1 cellular context compared by ENCODE assay signal in the genomic region with DNA sequence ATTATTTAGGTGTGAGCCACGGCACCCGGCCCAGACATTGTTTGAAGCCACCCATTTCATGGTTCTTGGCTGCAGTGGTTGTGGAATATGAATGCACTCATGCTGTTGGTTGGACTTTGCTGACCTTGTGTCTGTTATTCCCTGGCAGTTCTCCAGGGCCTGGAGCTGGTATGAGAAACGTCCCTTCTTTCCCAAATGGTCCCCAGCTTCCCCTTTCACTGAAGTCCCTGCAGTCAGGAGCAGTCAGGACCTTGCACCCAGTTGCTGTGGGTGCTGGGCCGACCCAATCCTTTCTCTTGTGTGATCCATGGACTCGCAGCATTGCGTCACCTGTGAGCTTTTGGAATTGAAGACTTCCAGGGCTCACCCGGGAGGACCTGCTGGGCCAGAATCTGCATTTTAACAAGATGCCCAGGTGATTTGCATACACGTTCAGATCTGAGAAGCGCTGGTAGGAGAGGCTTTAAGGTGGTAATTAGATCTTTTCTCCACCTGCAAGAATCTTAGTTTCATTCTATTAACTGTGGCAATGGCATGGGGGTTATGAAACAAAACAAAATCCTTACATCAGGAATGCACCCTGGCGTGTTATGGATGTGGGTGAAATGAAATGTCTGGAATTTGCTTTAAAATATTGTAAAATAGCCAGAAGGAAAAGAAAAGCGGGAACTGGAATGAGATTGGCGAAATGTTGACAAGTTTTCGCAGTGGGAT.
TF ChIP-seq lines count a peak whose summit lies in the region.
"Not testable (repeated sequence)": the region's sequence is repeated elsewhere in the genome, so short reads cannot be mapped to it uniquely, and the experiment has no call there.

No MANE protein-coding gene starts in this region.

TF ChIP-seq in HepG2, 621 proteins besides CTCF, POLR2A, EP300 and RAD21 (continued from another document and continues in another):
- TF ChIP-seq, protein P1, sequence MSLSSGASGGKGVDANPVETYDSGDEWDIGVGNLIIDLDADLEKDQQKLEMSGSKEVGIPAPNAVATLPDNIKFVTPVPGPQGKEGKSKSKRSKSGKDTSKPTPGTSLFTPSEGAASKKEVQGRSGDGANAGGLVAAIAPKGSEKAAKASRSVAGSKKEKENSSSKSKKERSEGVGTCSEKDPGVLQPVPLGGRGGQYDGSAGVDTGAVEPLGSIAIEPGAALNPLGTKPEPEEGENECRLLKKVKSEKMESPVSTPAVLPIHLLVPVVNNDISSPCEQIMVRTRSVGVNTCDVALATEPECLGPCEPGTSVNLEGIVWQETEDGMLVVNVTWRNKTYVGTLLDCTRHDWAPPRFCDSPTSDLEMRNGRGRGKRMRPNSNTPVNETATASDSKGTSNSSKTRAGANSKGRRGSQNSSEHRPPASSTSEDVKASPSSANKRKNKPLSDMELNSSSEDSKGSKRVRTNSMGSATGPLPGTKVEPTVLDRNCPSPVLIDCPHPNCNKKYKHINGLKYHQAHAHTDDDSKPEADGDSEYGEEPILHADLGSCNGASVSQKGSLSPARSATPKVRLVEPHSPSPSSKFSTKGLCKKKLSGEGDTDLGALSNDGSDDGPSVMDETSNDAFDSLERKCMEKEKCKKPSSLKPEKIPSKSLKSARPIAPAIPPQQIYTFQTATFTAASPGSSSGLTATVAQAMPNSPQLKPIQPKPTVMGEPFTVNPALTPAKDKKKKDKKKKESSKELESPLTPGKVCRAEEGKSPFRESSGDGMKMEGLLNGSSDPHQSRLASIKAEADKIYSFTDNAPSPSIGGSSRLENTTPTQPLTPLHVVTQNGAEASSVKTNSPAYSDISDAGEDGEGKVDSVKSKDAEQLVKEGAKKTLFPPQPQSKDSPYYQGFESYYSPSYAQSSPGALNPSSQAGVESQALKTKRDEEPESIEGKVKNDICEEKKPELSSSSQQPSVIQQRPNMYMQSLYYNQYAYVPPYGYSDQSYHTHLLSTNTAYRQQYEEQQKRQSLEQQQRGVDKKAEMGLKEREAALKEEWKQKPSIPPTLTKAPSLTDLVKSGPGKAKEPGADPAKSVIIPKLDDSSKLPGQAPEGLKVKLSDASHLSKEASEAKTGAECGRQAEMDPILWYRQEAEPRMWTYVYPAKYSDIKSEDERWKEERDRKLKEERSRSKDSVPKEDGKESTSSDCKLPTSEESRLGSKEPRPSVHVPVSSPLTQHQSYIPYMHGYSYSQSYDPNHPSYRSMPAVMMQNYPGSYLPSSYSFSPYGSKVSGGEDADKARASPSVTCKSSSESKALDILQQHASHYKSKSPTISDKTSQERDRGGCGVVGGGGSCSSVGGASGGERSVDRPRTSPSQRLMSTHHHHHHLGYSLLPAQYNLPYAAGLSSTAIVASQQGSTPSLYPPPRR (CRISPR knock-in tag; IDR thresholded peaks at IDR 0.05; ENCODE audit: borderline replicate concordance), result peak; percentile 70; the same call in 1 of the 2 replicates
- TF ChIP-seq, protein P2, sequence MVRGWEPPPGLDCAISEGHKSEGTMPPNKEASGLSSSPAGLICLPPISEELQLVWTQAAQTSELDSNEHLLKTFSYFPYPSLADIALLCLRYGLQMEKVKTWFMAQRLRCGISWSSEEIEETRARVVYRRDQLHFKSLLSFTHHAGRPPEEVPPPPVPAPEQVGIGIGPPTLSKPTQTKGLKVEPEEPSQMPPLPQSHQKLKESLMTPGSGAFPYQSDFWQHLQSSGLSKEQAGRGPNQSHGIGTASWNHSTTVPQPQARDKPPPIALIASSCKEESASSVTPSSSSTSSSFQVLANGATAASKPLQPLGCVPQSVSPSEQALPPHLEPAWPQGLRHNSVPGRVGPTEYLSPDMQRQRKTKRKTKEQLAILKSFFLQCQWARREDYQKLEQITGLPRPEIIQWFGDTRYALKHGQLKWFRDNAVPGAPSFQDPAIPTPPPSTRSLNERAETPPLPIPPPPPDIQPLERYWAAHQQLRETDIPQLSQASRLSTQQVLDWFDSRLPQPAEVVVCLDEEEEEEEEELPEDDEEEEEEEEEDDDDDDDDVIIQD (CRISPR knock-in tag; IDR thresholded peaks at IDR 0.05; ENCODE audit: low read depth), result peak; percentile 81; the same call in 1 of the 2 replicates
- TF ChIP-seq, protein P3, sequence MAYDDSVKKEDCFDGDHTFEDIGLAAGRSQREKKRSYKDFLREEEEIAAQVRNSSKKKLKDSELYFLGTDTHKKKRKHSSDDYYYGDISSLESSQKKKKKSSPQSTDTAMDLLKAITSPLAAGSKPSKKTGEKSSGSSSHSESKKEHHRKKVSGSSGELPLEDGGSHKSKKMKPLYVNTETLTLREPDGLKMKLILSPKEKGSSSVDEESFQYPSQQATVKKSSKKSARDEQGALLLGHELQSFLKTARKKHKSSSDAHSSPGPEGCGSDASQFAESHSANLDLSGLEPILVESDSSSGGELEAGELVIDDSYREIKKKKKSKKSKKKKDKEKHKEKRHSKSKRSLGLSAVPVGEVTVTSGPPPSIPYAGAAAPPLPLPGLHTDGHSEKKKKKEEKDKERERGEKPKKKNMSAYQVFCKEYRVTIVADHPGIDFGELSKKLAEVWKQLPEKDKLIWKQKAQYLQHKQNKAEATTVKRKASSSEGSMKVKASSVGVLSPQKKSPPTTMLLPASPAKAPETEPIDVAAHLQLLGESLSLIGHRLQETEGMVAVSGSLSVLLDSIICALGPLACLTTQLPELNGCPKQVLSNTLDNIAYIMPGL (CRISPR knock-in tag; IDR thresholded peaks at IDR 0.05; ENCODE audit: borderline replicate concordance in 1 of 2, low read depth in 1 of 2), result peak in 1 of 2 experiments; percentile 64; a peak in 1 of 4 replicates
- TF ChIP-seq TOE1 (CRISPR knock-in tag; IDR thresholded peaks at IDR 0.05), result peak; percentile 48; the same call in 1 of the 2 replicates
- TF ChIP-seq EHMT2 (IDR thresholded peaks at IDR 0.05; ENCODE audit: borderline replicate concordance, low read depth, low read length), result peak; percentile 72; the same call in 1 of the 2 replicates
- TF ChIP-seq FOSL2 (CRISPR knock-in tag; IDR thresholded peaks at IDR 0.05), result peak; percentile 76
- peak; percentile 85; the same call in 1 of the 2 replicates for TF ChIP-seq SMYD3 (CRISPR knock-in tag; IDR thresholded peaks at IDR 0.05)
- TF ChIP-seq, protein P4, sequence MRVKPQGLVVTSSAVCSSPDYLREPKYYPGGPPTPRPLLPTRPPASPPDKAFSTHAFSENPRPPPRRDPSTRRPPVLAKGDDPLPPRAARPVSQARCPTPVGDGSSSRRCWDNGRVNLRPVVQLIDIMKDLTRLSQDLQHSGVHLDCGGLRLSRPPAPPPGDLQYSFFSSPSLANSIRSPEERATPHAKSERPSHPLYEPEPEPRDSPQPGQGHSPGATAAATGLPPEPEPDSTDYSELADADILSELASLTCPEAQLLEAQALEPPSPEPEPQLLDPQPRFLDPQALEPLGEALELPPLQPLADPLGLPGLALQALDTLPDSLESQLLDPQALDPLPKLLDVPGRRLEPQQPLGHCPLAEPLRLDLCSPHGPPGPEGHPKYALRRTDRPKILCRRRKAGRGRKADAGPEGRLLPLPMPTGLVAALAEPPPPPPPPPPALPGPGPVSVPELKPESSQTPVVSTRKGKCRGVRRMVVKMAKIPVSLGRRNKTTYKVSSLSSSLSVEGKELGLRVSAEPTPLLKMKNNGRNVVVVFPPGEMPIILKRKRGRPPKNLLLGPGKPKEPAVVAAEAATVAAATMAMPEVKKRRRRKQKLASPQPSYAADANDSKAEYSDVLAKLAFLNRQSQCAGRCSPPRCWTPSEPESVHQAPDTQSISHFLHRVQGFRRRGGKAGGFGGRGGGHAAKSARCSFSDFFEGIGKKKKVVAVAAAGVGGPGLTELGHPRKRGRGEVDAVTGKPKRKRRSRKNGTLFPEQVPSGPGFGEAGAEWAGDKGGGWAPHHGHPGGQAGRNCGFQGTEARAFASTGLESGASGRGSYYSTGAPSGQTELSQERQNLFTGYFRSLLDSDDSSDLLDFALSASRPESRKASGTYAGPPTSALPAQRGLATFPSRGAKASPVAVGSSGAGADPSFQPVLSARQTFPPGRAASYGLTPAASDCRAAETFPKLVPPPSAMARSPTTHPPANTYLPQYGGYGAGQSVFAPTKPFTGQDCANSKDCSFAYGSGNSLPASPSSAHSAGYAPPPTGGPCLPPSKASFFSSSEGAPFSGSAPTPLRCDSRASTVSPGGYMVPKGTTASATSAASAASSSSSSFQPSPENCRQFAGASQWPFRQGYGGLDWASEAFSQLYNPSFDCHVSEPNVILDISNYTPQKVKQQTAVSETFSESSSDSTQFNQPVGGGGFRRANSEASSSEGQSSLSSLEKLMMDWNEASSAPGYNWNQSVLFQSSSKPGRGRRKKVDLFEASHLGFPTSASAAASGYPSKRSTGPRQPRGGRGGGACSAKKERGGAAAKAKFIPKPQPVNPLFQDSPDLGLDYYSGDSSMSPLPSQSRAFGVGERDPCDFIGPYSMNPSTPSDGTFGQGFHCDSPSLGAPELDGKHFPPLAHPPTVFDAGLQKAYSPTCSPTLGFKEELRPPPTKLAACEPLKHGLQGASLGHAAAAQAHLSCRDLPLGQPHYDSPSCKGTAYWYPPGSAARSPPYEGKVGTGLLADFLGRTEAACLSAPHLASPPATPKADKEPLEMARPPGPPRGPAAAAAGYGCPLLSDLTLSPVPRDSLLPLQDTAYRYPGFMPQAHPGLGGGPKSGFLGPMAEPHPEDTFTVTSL (CRISPR knock-in tag; IDR thresholded peaks at IDR 0.05; ENCODE audit: borderline replicate concordance), result peak; percentile 88; the same call in 1 of the 2 replicates
- TF ChIP-seq ZNF788 (CRISPR knock-in tag; IDR thresholded peaks at IDR 0.05; ENCODE audit: borderline replicate concordance), result peak; percentile 92; the same call in 1 of the 2 replicates
- TF ChIP-seq THAP11 (CRISPR knock-in tag; IDR thresholded peaks at IDR 0.05), result peak; percentile 76
- TF ChIP-seq CBX2 (IDR thresholded peaks at IDR 0.05; ENCODE audit: low read depth, low read length); CREB1 (IDR thresholded peaks at IDR 0.05): not testable (repeated sequence)
- TF ChIP-seq CBX2 (CRISPR knock-in tag; IDR thresholded peaks at IDR 0.05; ENCODE audit: low read depth), result 0 out of 2 replicates have a peak, but pooled peaks have one; percentile 22
- peak; percentile 75; the same call in 1 of the 2 replicates for TF ChIP-seq ZNF451 (CRISPR knock-in tag; IDR thresholded peaks at IDR 0.05)
- 0 out of 2 replicates have a peak, but pooled peaks have one; percentile 71 for TF ChIP-seq SRY (CRISPR knock-in tag; IDR thresholded peaks at IDR 0.05)
- TF ChIP-seq MED13 (CRISPR knock-in tag; IDR thresholded peaks at IDR 0.05), result peak; percentile 36; the same call in 1 of the 2 replicates
- TF ChIP-seq, protein P5, sequence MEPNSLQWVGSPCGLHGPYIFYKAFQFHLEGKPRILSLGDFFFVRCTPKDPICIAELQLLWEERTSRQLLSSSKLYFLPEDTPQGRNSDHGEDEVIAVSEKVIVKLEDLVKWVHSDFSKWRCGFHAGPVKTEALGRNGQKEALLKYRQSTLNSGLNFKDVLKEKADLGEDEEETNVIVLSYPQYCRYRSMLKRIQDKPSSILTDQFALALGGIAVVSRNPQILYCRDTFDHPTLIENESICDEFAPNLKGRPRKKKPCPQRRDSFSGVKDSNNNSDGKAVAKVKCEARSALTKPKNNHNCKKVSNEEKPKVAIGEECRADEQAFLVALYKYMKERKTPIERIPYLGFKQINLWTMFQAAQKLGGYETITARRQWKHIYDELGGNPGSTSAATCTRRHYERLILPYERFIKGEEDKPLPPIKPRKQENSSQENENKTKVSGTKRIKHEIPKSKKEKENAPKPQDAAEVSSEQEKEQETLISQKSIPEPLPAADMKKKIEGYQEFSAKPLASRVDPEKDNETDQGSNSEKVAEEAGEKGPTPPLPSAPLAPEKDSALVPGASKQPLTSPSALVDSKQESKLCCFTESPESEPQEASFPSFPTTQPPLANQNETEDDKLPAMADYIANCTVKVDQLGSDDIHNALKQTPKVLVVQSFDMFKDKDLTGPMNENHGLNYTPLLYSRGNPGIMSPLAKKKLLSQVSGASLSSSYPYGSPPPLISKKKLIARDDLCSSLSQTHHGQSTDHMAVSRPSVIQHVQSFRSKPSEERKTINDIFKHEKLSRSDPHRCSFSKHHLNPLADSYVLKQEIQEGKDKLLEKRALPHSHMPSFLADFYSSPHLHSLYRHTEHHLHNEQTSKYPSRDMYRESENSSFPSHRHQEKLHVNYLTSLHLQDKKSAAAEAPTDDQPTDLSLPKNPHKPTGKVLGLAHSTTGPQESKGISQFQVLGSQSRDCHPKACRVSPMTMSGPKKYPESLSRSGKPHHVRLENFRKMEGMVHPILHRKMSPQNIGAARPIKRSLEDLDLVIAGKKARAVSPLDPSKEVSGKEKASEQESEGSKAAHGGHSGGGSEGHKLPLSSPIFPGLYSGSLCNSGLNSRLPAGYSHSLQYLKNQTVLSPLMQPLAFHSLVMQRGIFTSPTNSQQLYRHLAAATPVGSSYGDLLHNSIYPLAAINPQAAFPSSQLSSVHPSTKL (CRISPR knock-in tag; IDR thresholded peaks at IDR 0.05), result peak; percentile 91
- TF ChIP-seq, protein P6, sequence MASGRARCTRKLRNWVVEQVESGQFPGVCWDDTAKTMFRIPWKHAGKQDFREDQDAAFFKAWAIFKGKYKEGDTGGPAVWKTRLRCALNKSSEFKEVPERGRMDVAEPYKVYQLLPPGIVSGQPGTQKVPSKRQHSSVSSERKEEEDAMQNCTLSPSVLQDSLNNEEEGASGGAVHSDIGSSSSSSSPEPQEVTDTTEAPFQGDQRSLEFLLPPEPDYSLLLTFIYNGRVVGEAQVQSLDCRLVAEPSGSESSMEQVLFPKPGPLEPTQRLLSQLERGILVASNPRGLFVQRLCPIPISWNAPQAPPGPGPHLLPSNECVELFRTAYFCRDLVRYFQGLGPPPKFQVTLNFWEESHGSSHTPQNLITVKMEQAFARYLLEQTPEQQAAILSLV (CRISPR knock-in tag; IDR thresholded peaks at IDR 0.05; ENCODE audit: borderline replicate concordance), result peak; percentile 69; the same call in 1 of the 2 replicates
- peak; percentile 97 for TF ChIP-seq MZF1 (CRISPR knock-in tag; IDR thresholded peaks at IDR 0.05; ENCODE audit: borderline replicate concordance)
- peak; percentile 79 for TF ChIP-seq TBX2 (CRISPR knock-in tag; IDR thresholded peaks at IDR 0.05; ENCODE audit: borderline replicate concordance)
- TF ChIP-seq, protein P7, sequence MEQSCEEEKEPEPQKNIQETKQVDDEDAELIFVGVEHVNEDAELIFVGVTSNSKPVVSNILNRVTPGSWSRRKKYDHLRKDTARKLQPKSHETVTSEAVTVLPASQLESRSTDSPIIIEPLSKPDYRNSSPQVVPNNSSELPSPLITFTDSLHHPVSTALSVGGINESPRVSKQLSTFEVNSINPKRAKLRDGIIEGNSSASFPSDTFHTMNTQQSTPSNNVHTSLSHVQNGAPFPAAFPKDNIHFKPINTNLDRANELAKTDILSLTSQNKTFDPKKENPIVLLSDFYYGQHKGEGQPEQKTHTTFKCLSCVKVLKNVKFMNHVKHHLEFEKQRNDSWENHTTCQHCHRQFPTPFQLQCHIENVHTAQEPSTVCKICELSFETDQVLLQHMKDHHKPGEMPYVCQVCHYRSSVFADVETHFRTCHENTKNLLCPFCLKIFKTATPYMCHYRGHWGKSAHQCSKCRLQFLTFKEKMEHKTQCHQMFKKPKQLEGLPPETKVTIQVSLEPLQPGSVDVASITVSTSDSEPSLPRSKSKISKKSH (CRISPR knock-in tag; IDR thresholded peaks at IDR 0.05; ENCODE audit: borderline replicate concordance), result peak; percentile 91; the same call in 1 of the 2 replicates
- peak; percentile 89 for TF ChIP-seq PITX1 (CRISPR knock-in tag; IDR thresholded peaks at IDR 0.05)
- TF ChIP-seq PHF5A (CRISPR knock-in tag; IDR thresholded peaks at IDR 0.05; ENCODE audit: low read depth, unreplicated experiment), result peak; percentile 87
- TF ChIP-seq ZNF205 (CRISPR knock-in tag; IDR thresholded peaks at IDR 0.05), result peak; percentile 77; the same call in 1 of the 2 replicates
- TF ChIP-seq, protein P8, sequence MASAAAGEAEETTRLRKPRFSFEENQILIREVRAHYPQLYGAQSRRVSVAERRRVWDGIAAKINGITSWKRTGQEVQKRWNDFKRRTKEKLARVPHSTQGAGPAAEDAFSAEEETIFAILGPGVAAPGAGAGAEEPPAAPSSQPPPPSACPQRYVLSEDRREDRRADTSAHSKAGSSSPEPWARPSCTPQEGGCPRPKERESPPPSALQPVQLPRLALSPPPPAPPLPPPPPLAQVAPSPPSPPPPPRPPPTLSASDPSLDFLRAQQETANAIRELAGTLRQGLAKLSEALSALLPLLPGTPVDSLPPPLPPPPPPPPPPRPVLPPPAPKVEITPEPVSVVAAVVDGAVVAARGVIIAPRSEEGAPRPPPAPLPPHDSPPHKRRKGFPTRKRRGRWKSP (CRISPR knock-in tag; IDR thresholded peaks at IDR 0.05), result peak; percentile 52; the same call in 1 of the 2 replicates
- TF ChIP-seq ZNF7 (CRISPR knock-in tag; IDR thresholded peaks at IDR 0.05), result 0 out of 2 replicates have a peak, but pooled peaks have one; percentile 11
- TF ChIP-seq CREB1 (CRISPR knock-in tag; IDR thresholded peaks at IDR 0.05), result peak; percentile 59
- peak; percentile 81 for TF ChIP-seq ZNF501 (CRISPR knock-in tag; IDR thresholded peaks at IDR 0.05)
